11 cellular contexts compared by ENCODE assay signal in genomic region chr22:50444663-50445062, GRCh38. TPM values are rescaled to one million over a fixed set of nuclear protein-coding genes. Genes with fewer than 3 reads are reported as not detected.
DNase-seq lines count a peak whose midpoint lies in the region; ATAC-seq and TF ChIP-seq lines count a peak whose summit lies in the region.
"Had no signal": no experiment of that assay in that cellular context is flagged by ENCODE, and none has a peak within 500 bp of the region (broad histone marks: within the 10 kb centered on the region; RNA-seq: fewer than 3 reads in every experiment).

No MANE protein-coding gene starts in this region.

- peak overlapping the region; percentile 76 for H3K9ac ChIP-seq in BLaER1
- H3K9ac ChIP-seq in endodermal cell (ENCODE audit: extremely low read depth, low read length, poor library complexity, severe bottlenecking) = no peak overlapping the region
- no peak overlapping the region for H3K9ac ChIP-seq in neuronal stem cell (ENCODE audit: low read depth, low read length, poor library complexity)

- H3K4me2 ChIP-seq in BLaER1 = peak overlapping the region; percentile 96
- H3K4me2 ChIP-seq in neuronal stem cell (ENCODE audit: insufficient read depth, low read length, poor library complexity, severe bottlenecking) = no peak overlapping the region

- DNase-seq in MG63 = peak; percentile 75
- DNase-seq in endodermal cell = no peak
- DNase-seq in neuronal stem cell (ENCODE audit: low spot score) = no peak
- DNase-seq in NCI-H748 treated with DMSO at 0.1 percent for 48 hours (lab: John Stamatoyannopoulos, UW) = no peak
- DNase-seq in ecto neural progenitor cell (ENCODE audit: low spot score) = no peak
- DNase-seq: NCI-H446 had no signal

- H3K14ac ChIP-seq in neuronal stem cell (ENCODE audit: low read length) = no peak overlapping the region

- H2AK5ac ChIP-seq in neuronal stem cell (ENCODE audit: low read depth, low read length) = no peak overlapping the region

- H3K4me3 ChIP-seq in BLaER1 (peak overlapping the region; percentile 48), MG63 (no peak overlapping the region), endodermal cell (ENCODE audit: low read length) (no peak overlapping the region), neuronal stem cell (ENCODE audit: low read length in 2 of 2) (no peak overlapping the region)

- no peaks in the 10 kb centered on the region for H3K4me1 Mint-ChIP-seq in endodermal cell

- H3K23ac ChIP-seq in neuronal stem cell (ENCODE audit: low read depth, low read length, poor library complexity) = peak overlapping the region; percentile 85

- H3K4me3 Mint-ChIP-seq in endodermal cell = no peak overlapping the region
- H3K4me3 Mint-ChIP-seq: activated T-cell treated with anti-CD3 and anti-CD28 coated beads, Interleukin-2, amount 50 U/mL, for 4 hours had no signal

- H4K20me1 ChIP-seq in BLaER1 = peaks cover 14% of the 10 kb centered on the region

- H3K4ac ChIP-seq in neuronal stem cell (ENCODE audit: low read length) = no peak overlapping the region

- H3K18ac ChIP-seq in neuronal stem cell (ENCODE audit: low read length) = no peak overlapping the region

- no peak overlapping the region for H2AFZ ChIP-seq in neuronal stem cell (ENCODE audit: low read length)

- H2BK5ac ChIP-seq in neuronal stem cell (ENCODE audit: low read length) = no peak overlapping the region

- H3K27me3 ChIP-seq in BLaER1 (no peaks in the 10 kb centered on the region), MG63 (no peaks in the 10 kb centered on the region), endodermal cell (ENCODE audit: control insufficient read depth, insufficient read depth, low read length, poor library complexity, severe bottlenecking) (no peaks in the 10 kb centered on the region), neuronal stem cell (ENCODE audit: control insufficient read depth in 3 of 3, insufficient read depth in 3 of 3, low read depth in 1 of 3, low read length in 3 of 3) (no peaks in the 10 kb centered on the region)

- H3K9me3 Mint-ChIP-seq in endodermal cell = no peaks in the 10 kb centered on the region
- H3K9me3 Mint-ChIP-seq: activated T-cell treated with anti-CD3 and anti-CD28 coated beads, Interleukin-2, amount 50 U/mL, for 4 hours had no signal

- H3K36me3 ChIP-seq in BLaER1 = peaks cover 68% of the 10 kb centered on the region
- peaks cover 40% of the 10 kb centered on the region for H3K36me3 ChIP-seq in MG63
- H3K36me3 ChIP-seq in endodermal cell (ENCODE audit: control insufficient read depth, insufficient read depth, low read length) = peaks cover 22% of the 10 kb centered on the region
- peaks cover 40 to 86% of the 10 kb centered on the region in 2 donors for H3K36me3 ChIP-seq in neuronal stem cell (replicated peaks in 1 of 2; ENCODE audit: control insufficient read depth in 2 of 2, insufficient read depth in 2 of 2, low read length in 2 of 2)

- no peak overlapping the region for H2BK120ac ChIP-seq in neuronal stem cell (ENCODE audit: low read depth, low read length)

- peaks cover 3% of the 10 kb centered on the region for H3K79me1 ChIP-seq in neuronal stem cell (ENCODE audit: low read depth, low read length)

- H3K27ac ChIP-seq in BLaER1 (peak overlapping the region; percentile 85), endodermal cell (ENCODE audit: low read depth, low read length) (peak overlapping the region; percentile 44), neuronal stem cell (replicated peaks; ENCODE audit: low read length) (no peak overlapping the region)

- WGBS in endodermal cell (ENCODE audit: insufficient coverage in 1 of 2, insufficient read length in 1 of 2), 2 experiments = 95 to 100% methylated on average over 1 to 5 of the region's 5 CpGs
- no CpG with 5 or more reads among the region's 5 CpGs for WGBS in neuronal stem cell (ENCODE audit: extremely low coverage in 2 of 2, insufficient read length in 2 of 2, insufficient replicate concordance in 1 of 2), 2 donors

- H3K27me3 Mint-ChIP-seq in endodermal cell (ENCODE audit: insufficient read depth) = no peaks in the 10 kb centered on the region

- H3K36me3 Mint-ChIP-seq in endodermal cell (ENCODE audit: low read depth) = peaks cover 39% of the 10 kb centered on the region

- no peak for TF ChIP-seq CTCF in endodermal cell (conservative IDR thresholded peaks at IDR 0.05)

- H4K91ac ChIP-seq in neuronal stem cell (ENCODE audit: low read depth, low read length, poor library complexity) = no peak overlapping the region

- no peak overlapping the region for H2BK15ac ChIP-seq in neuronal stem cell (ENCODE audit: low read length)

- H3K9me3 ChIP-seq in BLaER1 = no peaks in the 10 kb centered on the region
- no peaks in the 10 kb centered on the region for H3K9me3 ChIP-seq in MG63
- H3K9me3 ChIP-seq in endodermal cell (ENCODE audit: control insufficient read depth, low read length) = no peaks in the 10 kb centered on the region
- peaks cover 0 to under 1% of the 10 kb centered on the region in 2 donors for H3K9me3 ChIP-seq in neuronal stem cell (replicated peaks in 1 of 2; ENCODE audit: control insufficient read depth in 2 of 2, insufficient read depth in 1 of 2, low read depth in 1 of 2, low read length in 2 of 2)

- H2BK12ac ChIP-seq in neuronal stem cell (ENCODE audit: low read length) = no peak overlapping the region

- H3K4me1 ChIP-seq in BLaER1 = peaks cover 90% of the 10 kb centered on the region
- H3K4me1 ChIP-seq in endodermal cell (ENCODE audit: control insufficient read depth, insufficient read depth, low read length) = no peaks in the 10 kb centered on the region
- H3K4me1 ChIP-seq in neuronal stem cell (ENCODE audit: control insufficient read depth in 2 of 2, insufficient read depth in 1 of 2, low read depth in 1 of 2, low read length in 2 of 2) = peaks cover 0 to 4% of the 10 kb centered on the region in 2 donors

- H3K27ac Mint-ChIP-seq in endodermal cell = no peak overlapping the region

- ATAC-seq in GM21825 (IDR thresholded peaks at IDR 0.05; ENCODE audit: unreplicated experiment) = no peak
- ATAC-seq in HG03378 (IDR thresholded peaks at IDR 0.05; ENCODE audit: unreplicated experiment) = no peak

- H4K8ac ChIP-seq in neuronal stem cell (ENCODE audit: low read depth, low read length) = peak overlapping the region; percentile 82

RNA-seq across cellular contexts. Expression of gene SBF1, which starts 30.2 kb away (rescaled TPM):
- 38.7 and 66.1 TPM in 2 replicates for total RNA-seq in MG63 (2014; rRNA removed; shearing (Covaris generic); ENCODE audit: low replicate concordance)
- 10 to 100 TPM; 89.9 to 90.1 TPM for total RNA-seq in endodermal cell
- 84.3 TPM for polyA plus RNA-seq in endodermal cell (2013, experiment 1 of 2)
- polyA plus RNA-seq in endodermal cell (2013, experiment 2 of 2) = 75.6 TPM
- 39.3 TPM for polyA plus RNA-seq in neuronal stem cell (2013, experiment 1 of 2)
- 38.7 TPM for polyA plus RNA-seq in neuronal stem cell (2013, experiment 2 of 2)

RNA-seq across cellular contexts. Expression of gene ADM2, which starts 36.7 kb away (rescaled TPM):
- 2.2 and 6.9 TPM in 2 replicates for total RNA-seq in MG63 (2014; rRNA removed; shearing (Covaris generic); ENCODE audit: low replicate concordance)
- 1 to 10 TPM; 4.0 to 4.2 TPM for total RNA-seq in endodermal cell
- 5.0 TPM for polyA plus RNA-seq in endodermal cell (2013, experiment 1 of 2)
- polyA plus RNA-seq in endodermal cell (2013, experiment 2 of 2) = 2.8 TPM
- polyA plus RNA-seq in neuronal stem cell (2013, experiment 1 of 2) = 2.4 TPM
- 2.2 TPM for polyA plus RNA-seq in neuronal stem cell (2013, experiment 2 of 2)

RNA-seq across cellular contexts. Expression of gene MIOX, which starts 42.0 kb away (rescaled TPM):
- total RNA-seq in MG63 (2014; rRNA removed; shearing (Covaris generic); ENCODE audit: low replicate concordance) = 0.35 TPM in 1 of 2 replicates, not detected in the other
- not detected for total RNA-seq in endodermal cell
- 0.21 TPM for polyA plus RNA-seq in endodermal cell (2013, experiment 1 of 2)
- 0.29 TPM for polyA plus RNA-seq in endodermal cell (2013, experiment 2 of 2)
- polyA plus RNA-seq in neuronal stem cell (2013, experiment 1 of 2) = 0.33 TPM
- 0.26 TPM for polyA plus RNA-seq in neuronal stem cell (2013, experiment 2 of 2)
- total RNA-seq: mononuclear cell had no signal
